In genomic region chr18:8651478-8652261, GRCh38 we compare ENCODE assay signal across 2 cellular contexts. TPM values are rescaled to one million over a fixed set of nuclear protein-coding genes. Genes with fewer than 3 reads are reported as not detected.
"Had no signal": no experiment of that assay in that cellular context is flagged by ENCODE, and none has a peak within 500 bp of the region (broad histone marks: within the 10 kb centered on the region; RNA-seq: fewer than 3 reads in every experiment).

No MANE protein-coding gene starts in this region.

RNA-seq across cellular contexts. Expression of gene MTCL1, which starts 53.7 kb away (rescaled TPM):
- polyA plus RNA-seq: immature natural killer cell; naive thymus-derived CD8-positive, alpha-beta T cell had no signal
